9 cellular contexts compared by ENCODE assay signal in genomic region chr1:99659755-99660210, GRCh38. TPM values are rescaled to one million over a fixed set of nuclear protein-coding genes. Genes with fewer than 3 reads are reported as not detected.
DNase-seq lines count a peak whose midpoint lies in the region; ATAC-seq, FAIRE-seq and TF ChIP-seq lines count a peak whose summit lies in the region.
"Had no signal": no experiment of that assay in that cellular context is flagged by ENCODE, and none has a peak within 500 bp of the region (broad histone marks: within the 10 kb centered on the region; RNA-seq: fewer than 3 reads in every experiment).

No MANE protein-coding gene starts in this region.

- H3K36me3 ChIP-seq in bronchial epithelial cell (ENCODE audit: control insufficient read depth, insufficient read depth, low read length) (no peaks in the 10 kb centered on the region), liver (ENCODE audit: control insufficient read depth in 4 of 4, insufficient read depth in 3 of 4, low read depth in 1 of 4, low read length in 3 of 4) (peaks cover 0 to 11% (median 0%) of the 10 kb centered on the region in 4 donors), uterus (no peaks in the 10 kb centered on the region)

- peak; percentile 18 for DNase-seq in NCI-H748 (lab: John Stamatoyannopoulos, UW; ENCODE audit: unreplicated experiment)
- DNase-seq in NCI-H748 treated with DMSO at 0.1 percent for 48 hours (lab: John Stamatoyannopoulos, UW) = no peak
- DNase-seq in bronchial epithelial cell (ENCODE audit: low read depth) = peak; percentile 99
- DNase-seq in uterus = no peak
- no peak for DNase-seq in progenitor cell of endocrine pancreas (ENCODE audit: low spot score, unreplicated experiment)
- DNase-seq in nephron progenitor cell = no peak
- DNase-seq: SJCRH30 had no signal

- H3K36me3 Mint-ChIP-seq in progenitor cell of endocrine pancreas (ENCODE audit: insufficient read depth) = no peaks in the 10 kb centered on the region
- no peaks in the 10 kb centered on the region for H3K36me3 Mint-ChIP-seq in nephron progenitor cell (ENCODE audit: low read depth)

- no peak overlapping the region for H3K4me3 ChIP-seq in bronchial epithelial cell (ENCODE audit: low read depth, low read length)
- no peak overlapping the region for H3K4me3 ChIP-seq in liver (ENCODE audit: low read depth in 1 of 3, low read length in 3 of 3)
- no peak overlapping the region for H3K4me3 ChIP-seq in uterus
- H3K4me3 ChIP-seq: SJCRH30 had no signal

- H3K4me3 Mint-ChIP-seq in progenitor cell of endocrine pancreas (ENCODE audit: low read depth) = no peak overlapping the region
- H3K4me3 Mint-ChIP-seq in nephron progenitor cell = no peak overlapping the region

- TF ChIP-seq CTCF in bronchial epithelial cell (IDR thresholded peaks at IDR 0.05; ENCODE audit: insufficient read depth, low read length, severe bottlenecking) (no peak), liver (IDR thresholded peaks at IDR 0.05; ENCODE audit: low read depth, low read length, missing input control) (no peak), uterus (IDR thresholded peaks at IDR 0.05) (no peak), progenitor cell of endocrine pancreas (IDR thresholded peaks at IDR 0.05; ENCODE audit: unreplicated experiment) (no peak), nephron progenitor cell (IDR thresholded peaks at IDR 0.05) (no peak)

- no peak overlapping the region for H3K27ac Mint-ChIP-seq in progenitor cell of endocrine pancreas
- H3K27ac Mint-ChIP-seq in nephron progenitor cell = no peak overlapping the region

- H3K27ac ChIP-seq in liver (ENCODE audit: low read depth in 1 of 2, low read length in 2 of 2) (peak overlapping the region; percentile 1 to 48), uterus (peak overlapping the region; percentile 69 to 78)
- H3K27ac ChIP-seq: SJCRH30 had no signal

- peaks cover 9% of the 10 kb centered on the region for H3K4me1 Mint-ChIP-seq in progenitor cell of endocrine pancreas (ENCODE audit: low read depth)
- H3K4me1 Mint-ChIP-seq in nephron progenitor cell = peaks cover 5% of the 10 kb centered on the region

- TF ChIP-seq RAD21 in liver (IDR thresholded peaks at IDR 0.05) = no peak

- no peak for ATAC-seq in HG02623 (IDR thresholded peaks at IDR 0.05; ENCODE audit: unreplicated experiment)

- H3K27me3 Mint-ChIP-seq in progenitor cell of endocrine pancreas = no peaks in the 10 kb centered on the region
- H3K27me3 Mint-ChIP-seq in nephron progenitor cell (ENCODE audit: low read depth, poor library complexity) = no peaks in the 10 kb centered on the region

- peak; percentile 79 for FAIRE-seq in bronchial epithelial cell (lab: Jason Lieb, UNC)

- H3K9me3 Mint-ChIP-seq in progenitor cell of endocrine pancreas (ENCODE audit: low read depth) (no peaks in the 10 kb centered on the region), nephron progenitor cell (no peaks in the 10 kb centered on the region)

- intact Hi-C loops in uterus (cut with DNase I; ENCODE audit: low total_unique reads) = no loop called here

- H3K4me1 ChIP-seq in liver (ENCODE audit: control insufficient read depth in 4 of 4, insufficient read depth in 4 of 4, low read length in 3 of 4) (peaks cover 6 to 46% (median 13%) of the 10 kb centered on the region in 4 donors), uterus (peaks cover 0 to 15% of the 10 kb centered on the region in 2 donors)
- H3K4me1 ChIP-seq: SJCRH30 had no signal

- WGBS in liver = 69% methylated on average over 2 of the region's 2 CpGs

- H3K9me3 ChIP-seq in liver (ENCODE audit: control insufficient read depth in 4 of 4, low read length in 3 of 4) = no peaks in the 10 kb centered on the region
- H3K9me3 ChIP-seq in uterus = no peaks in the 10 kb centered on the region
- H3K9me3 ChIP-seq: SJCRH30 had no signal

- H3K9ac ChIP-seq in liver (ENCODE audit: low read depth in 1 of 2, low read length in 2 of 2) = no peak overlapping the region

- H3K27me3 ChIP-seq in bronchial epithelial cell (ENCODE audit: control insufficient read depth, insufficient read depth, low read length) (no peaks in the 10 kb centered on the region), liver (ENCODE audit: control insufficient read depth in 4 of 4, insufficient read depth in 4 of 4, low read length in 3 of 4) (no peaks in the 10 kb centered on the region), uterus (no peaks in the 10 kb centered on the region)
- H3K27me3 ChIP-seq: SJCRH30 had no signal

- no peak for TF ChIP-seq POLR2A in uterus (IDR thresholded peaks at IDR 0.05)

TF ChIP-seq in liver, 16 proteins besides CTCF, POLR2A, EP300 and RAD21:
- TF ChIP-seq HNF4A (conservative IDR thresholded peaks at IDR 0.05) (no peak), YY1 (IDR thresholded peaks at IDR 0.05) (no peak), ZBTB33 (IDR thresholded peaks at IDR 0.05) (no peak), ATF3 (IDR thresholded peaks at IDR 0.05) (no peak), JUND (IDR thresholded peaks at IDR 0.05) (no peak), RXRA (IDR thresholded peaks at IDR 0.05) (no peak), TAF1 (conservative IDR thresholded peaks at IDR 0.05) (no peak), FOXA2 (IDR thresholded peaks at IDR 0.05) (no peak)

RNA-seq across cellular contexts. Expression of gene PALMD, which starts 13.9 kb away (rescaled TPM):
- total RNA-seq in bronchial epithelial cell (1.3 and 4.7 TPM in 2 replicates), liver (10 to 100 TPM; 18.3 to 20.6 TPM), uterus (10 to 100 TPM; 17.8 to 64.3 (median 40.6) TPM), progenitor cell of endocrine pancreas (4.5 and 7.3 TPM in 2 replicates)
- polyA plus RNA-seq in liver = 10 to 100 TPM in 1 of 2 donors, 1 to 10 TPM in 1; 9.7 to 24.0 TPM

Comparison
In these comparisons a context has a peak if more than half of its experiments do, and no peak if none do; other contexts are left out.
1. DNase-seq: peak in NCI-H748 (single experiment) and bronchial epithelial cell (single experiment); none in NCI-H748 treated with DMSO at 0.1 percent for 48 hours (single experiment), uterus (0 of 2), progenitor cell of endocrine pancreas (single experiment) and nephron progenitor cell (single experiment).